1 cellular context compared by ENCODE assay signal in the genomic region with DNA sequence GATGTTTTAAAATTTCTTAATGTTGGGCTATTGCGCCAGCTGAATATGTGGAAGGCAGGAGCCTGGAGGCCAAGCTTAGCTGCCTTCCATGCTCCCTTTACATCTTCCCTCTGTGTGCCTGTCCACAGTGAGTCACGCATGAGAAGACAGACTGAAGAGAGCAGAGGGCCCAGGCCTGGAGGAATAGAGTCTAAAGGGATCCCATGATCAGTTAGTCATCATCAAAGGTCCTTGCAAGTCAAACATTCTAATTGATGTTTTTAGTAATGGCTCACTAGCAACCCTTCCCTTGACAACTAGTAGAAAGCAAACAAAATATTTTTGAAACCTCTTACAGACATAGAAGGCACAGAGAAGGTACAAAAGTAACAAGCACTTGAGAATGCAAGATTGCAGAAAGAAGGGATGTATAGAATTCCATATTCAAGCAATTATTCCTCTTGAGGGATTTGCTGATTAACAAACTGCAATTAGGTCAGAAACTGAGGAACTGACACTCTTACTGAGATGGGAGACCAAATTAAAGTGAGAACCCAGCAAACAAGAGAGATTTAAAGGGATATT.
TF ChIP-seq lines count a peak whose summit lies in the region.

No MANE protein-coding gene starts in this region.

TF ChIP-seq in GM23338, 12 proteins besides CTCF, POLR2A, EP300 and RAD21 (continued from another document):
- TF ChIP-seq REST (IDR thresholded peaks at IDR 0.05; ENCODE audit: unreplicated experiment): no peak
